In genomic region chr2:181458881-181459280, GRCh38 we compare ENCODE assay signal across 11 cellular contexts. TPM values are rescaled to one million over a fixed set of nuclear protein-coding genes. Genes with fewer than 3 reads are reported as not detected.
DNase-seq lines count a peak whose midpoint lies in the region; ATAC-seq, FAIRE-seq and TF ChIP-seq lines count a peak whose summit lies in the region.
"Had no signal": no experiment of that assay in that cellular context is flagged by ENCODE, and none has a peak within 500 bp of the region (broad histone marks: within the 10 kb centered on the region; RNA-seq: fewer than 3 reads in every experiment).

No MANE protein-coding gene starts in this region.

- RAD21 ChIA-PET in GM12878 (lab: Charles Lee; ENCODE audit: unreplicated experiment) = interaction anchor here (0.6 to 13.8 kb wide), 7 partner anchors 9 to 353 kb away, joined by 3 to 340 read pairs (median 15); no protein-coding TSS in a partner anchor

- CTCF ChIA-PET in GM12878 (lab: Yijun Ruan, JAX) = interaction anchor here (0.7 to 12.9 kb wide), 11 partner anchors 9 to 361 kb away, joined by 3 to 235 read pairs (median 5); no protein-coding TSS in a partner anchor

- H3K4me1 ChIP-seq in DND-41 (ENCODE audit: insufficient read depth, low read length) (peaks cover 65% of the 10 kb centered on the region), GM12878 (ENCODE audit: control insufficient read depth, insufficient read depth, low read length) (peaks cover 23% of the 10 kb centered on the region)

- H2AFZ ChIP-seq in DND-41 (ENCODE audit: low read depth, low read length) (no peak overlapping the region), GM12878 (ENCODE audit: control insufficient read depth, low read depth, low read length) (no peak overlapping the region)

- H3K4me2 ChIP-seq in DND-41 (ENCODE audit: insufficient read depth, low read length) = peak overlapping the region; percentile 91
- H3K4me2 ChIP-seq in GM12878 (ENCODE audit: control insufficient read depth, insufficient read depth) = peak overlapping the region; percentile 73

- H3K4me3 Mint-ChIP-seq in nephron progenitor cell = peak overlapping the region; percentile 86

- no peak for TF ChIP-seq POLR2A in GM12878 (IDR thresholded peaks at IDR 0.05; ENCODE audit: low read depth, low read length)

- no peak for TF ChIP-seq CTCF in DND-41 (IDR thresholded peaks at IDR 0.05; ENCODE audit: borderline replicate concordance, extremely low read depth, low read length, poor library complexity, severe bottlenecking)
- no peak for TF ChIP-seq CTCF in GM12878 (IDR thresholded peaks at IDR 0.05 in 2 of 3, conservative IDR thresholded peaks at IDR 0.05 in 1 of 3; ENCODE audit: control insufficient read depth in 2 of 3, extremely low read depth in 1 of 3, insufficient read depth in 1 of 3, low read depth in 3 of 3, low read length in 3 of 3)
- TF ChIP-seq CTCF in nephron progenitor cell (IDR thresholded peaks at IDR 0.05) = no peak

- H3K9me3 ChIP-seq in DND-41 (ENCODE audit: insufficient read depth, low read length, severe bottlenecking) (no peaks in the 10 kb centered on the region), GM12878 (replicated peaks; ENCODE audit: control insufficient read depth, insufficient read depth, low read length) (no peaks in the 10 kb centered on the region)

- peaks cover 62% of the 10 kb centered on the region for H3K36me3 ChIP-seq in DND-41 (ENCODE audit: insufficient read depth, low read length)
- H3K36me3 ChIP-seq in GM12878 (ENCODE audit: control insufficient read depth in 2 of 2, insufficient read depth in 2 of 2, low read length in 1 of 2) = no peaks in the 10 kb centered on the region

- H3K27me3 ChIP-seq in DND-41 (ENCODE audit: insufficient read depth, low read length, poor library complexity) (no peaks in the 10 kb centered on the region), GM12878 (replicated peaks in 1 of 2; ENCODE audit: control insufficient read depth in 2 of 2, insufficient read depth in 2 of 2, low read length in 1 of 2) (no peaks in the 10 kb centered on the region)

- peaks cover 7% of the 10 kb centered on the region for H3K4me1 Mint-ChIP-seq in nephron progenitor cell

- intact Hi-C loops in GM12878 (cut with micrococcal nuclease; ENCODE audit: unreplicated experiment) = loop anchor here (5.0 to 10.0 kb wide), 2 partner anchors 287 to 446 kb away; no protein-coding TSS in a partner anchor

- H3K9ac ChIP-seq in DND-41 (ENCODE audit: low read depth, low read length) = peak overlapping the region; percentile 99
- H3K9ac ChIP-seq in GM12878 (ENCODE audit: control insufficient read depth, insufficient read depth, low read length) = peak overlapping the region; percentile 84

- in situ Hi-C loops in GM12878 (cut with MboI) = loop anchor here (5.0 kb wide), 3 partner anchors 152 to 352 kb away; no protein-coding TSS in a partner anchor

- H3K27me3 Mint-ChIP-seq in nephron progenitor cell (ENCODE audit: low read depth, poor library complexity) = peaks cover 81% of the 10 kb centered on the region

- H3K79me2 ChIP-seq in DND-41 (ENCODE audit: insufficient read depth, low read length) (peaks cover 66% of the 10 kb centered on the region), GM12878 (ENCODE audit: control insufficient read depth, insufficient read depth, low read length) (peaks cover 74% of the 10 kb centered on the region)

- BruUV-seq in GM12878 (replicated peaks; lab: Mats Ljungman, UMichigan) = no TSS peak

- H3K4me3 ChIP-seq in DND-41 (ENCODE audit: low read depth in 1 of 2, low read length in 2 of 2) = peak overlapping the region; percentile 65 to 66
- peak overlapping the region; percentile 88 for H3K4me3 ChIP-seq in GM12878

- ATAC-seq in DND-41 (ENCODE audit: insufficient read depth, low read depth) (no peak), GM12878 (no peak)
- ATAC-seq: activated CD4-positive, CD25-positive, alpha-beta regulatory T cell treated with anti-CD3 and anti-CD28 coated beads, Interleukin-2, amount 50 U/mL, for 24 hours had no signal

- SMC1A ChIA-PET in GM12878 (lab: Charles Lee; ENCODE audit: uncharacterized antibody, unreplicated experiment) = interaction anchor here (0.7 to 13.5 kb wide), 12 partner anchors 9 to 377 kb away, joined by 3 to 313 read pairs (median 5); no protein-coding TSS in a partner anchor

- POLR2A ChIA-PET in GM12878 (lab: Charles Lee) = interaction anchor here (1.1 to 3.2 kb wide), 2 partner anchors 151 to 154 kb away, joined by 6 to 22 read pairs; no protein-coding TSS in a partner anchor

- no peaks in the 10 kb centered on the region for H3K9me3 Mint-ChIP-seq in nephron progenitor cell

- H3K27ac ChIP-seq in DND-41 (ENCODE audit: low read length) (peak overlapping the region; percentile 97), GM12878 (ENCODE audit: control insufficient read depth, insufficient read depth) (peak overlapping the region; percentile 97)
- H3K27ac ChIP-seq: dorsolateral prefrontal cortex had no signal

- DNase-seq in DND-41 (no peak), Kasumi-1 (lab: John Stamatoyannopoulos, UW) (peak; percentile 83 to 86), GM12878 (ENCODE audit: low read depth, low spot score) (no peak), nephron progenitor cell (no peak), RKO (ENCODE audit: low spot score) (no peak), middle frontal gyrus (ENCODE audit: extremely low spot score, low spot score) (no peak), NCI-H524 treated with DMSO at 0.1 percent for 48 hours (lab: John Stamatoyannopoulos, UW) (no peak), NCI-H446 (lab: John Stamatoyannopoulos, UW) (no peak)
- DNase-seq: dorsolateral prefrontal cortex; stimulated activated CD4-positive, alpha-beta T cell treated with anti-CD3 and anti-CD28 coated beads, Interleukin-1b, Interleukin-23, amount 100 ng/mL, for 48 hours had no signal

- TF ChIP-seq RAD21 in GM12878 (IDR thresholded peaks at IDR 0.05; ENCODE audit: insufficient read depth, low read depth, low read length) = no peak

- H3K27ac Mint-ChIP-seq in nephron progenitor cell = no peak overlapping the region

- H4K20me1 ChIP-seq in DND-41 (ENCODE audit: insufficient read depth, low read length) (peaks cover 22% of the 10 kb centered on the region), GM12878 (ENCODE audit: control insufficient read depth, insufficient read depth) (no peaks in the 10 kb centered on the region; the same call in 1 of the 2 replicates)

- FAIRE-seq in GM12878 (lab: Jason Lieb, UNC) = no peak

- TF ChIP-seq EP300 in GM12878 (IDR thresholded peaks at IDR 0.05; ENCODE audit: borderline replicate concordance in 1 of 2, control insufficient read depth in 1 of 2, low read depth in 2 of 2, low read length in 2 of 2) = no peak

- WGBS in GM12878 (ENCODE audit: insufficient coverage, insufficient replicate concordance, low lambda C conversion rate, missing lambda C conversion rate) = 0% methylated on average over 1 of the region's 1 CpG

- H3K36me3 Mint-ChIP-seq in nephron progenitor cell (ENCODE audit: low read depth) = no peaks in the 10 kb centered on the region

TF ChIP-seq in GM12878, 131 proteins besides CTCF, POLR2A, EP300 and RAD21 (continues in another document):
- TF ChIP-seq MTA3 (IDR thresholded peaks at IDR 0.05; ENCODE audit: borderline replicate concordance, low read length) = no peak
- no peak for TF ChIP-seq HDGF (IDR thresholded peaks at IDR 0.05)
- no peak for TF ChIP-seq YBX1 (IDR thresholded peaks at IDR 0.05)
- TF ChIP-seq TBL1XR1 (IDR thresholded peaks at IDR 0.05; ENCODE audit: low read depth, low read length) = no peak
- TF ChIP-seq POU2F2 (IDR thresholded peaks at IDR 0.05; ENCODE audit: borderline replicate concordance, low read depth, low read length) = no peak
- no peak for TF ChIP-seq ZNF384 (IDR thresholded peaks at IDR 0.05; ENCODE audit: borderline replicate concordance, low read depth, low read length)
- TF ChIP-seq ZZZ3 (IDR thresholded peaks at IDR 0.05; ENCODE audit: control insufficient read depth, insufficient read length, low read depth) = no peak
- TF ChIP-seq SMAD5 (IDR thresholded peaks at IDR 0.05; ENCODE audit: low read depth) = no peak
- no peak for TF ChIP-seq FOXK2 (IDR thresholded peaks at IDR 0.05)
- TF ChIP-seq NFYA (IDR thresholded peaks at IDR 0.05; ENCODE audit: borderline replicate concordance, low read depth, low read length) = no peak
- TF ChIP-seq ZNF622 (IDR thresholded peaks at IDR 0.05) = no peak

RNA-seq across cellular contexts. Expression of gene ITGA4, which starts 1.7 kb away (rescaled TPM):
- total RNA-seq in GM12878 (2013; cell fraction: nucleolus; rRNA removed) = 729 TPM in 2 replicates
- 76.2 and 83.9 TPM in 2 replicates for total RNA-seq in GM12878 (2014; rRNA removed)
- total RNA-seq in GM12878 (2014; rRNA removed; fragmentation: Illumina TruSeq; extraction: Trizol) = 79.5 and 84.7 TPM in 2 replicates
- total RNA-seq in GM12878 (2021) = 75.0 and 87.9 TPM in 2 replicates
- polyA plus RNA-seq in GM12878 (2011; ENCODE audit: low read depth) = 43.3 TPM
- polyA plus RNA-seq in GM12878 (2011; rRNA removed) = 25.0 and 34.6 TPM in 2 replicates
- 7.1 and 9.2 TPM in 2 replicates for polyA plus RNA-seq in GM12878 (2011; cell fraction: cytosol; rRNA removed)
- 36.0 and 42.5 TPM in 2 replicates for polyA plus RNA-seq in GM12878 (2011; cell fraction: nucleus; rRNA removed)
- 65.1 and 66.2 TPM in 2 replicates for polyA plus RNA-seq in GM12878 (2012)
- 55.6 and 72.1 TPM in 2 replicates for polyA plus RNA-seq in GM12878 (2014; fragmentation: Illumina TruSeq; extraction: Trizol)
- polyA plus RNA-seq in GM12878 (2014; fragmentation: Nextera tagmentation; extraction: Ambion mirVana) = 10 to 100 TPM; 12.4 to 16.2 TPM
- 36.4 and 46.6 TPM in 2 replicates for polyA plus RNA-seq in GM12878 (2014; rRNA removed)
- polyA plus RNA-seq in GM12878 (2016; fragmentation: Nextera tagmentation; extraction: Ambion mirVana) = 10 to 100 TPM; 71.4 to 79.3 TPM
- 37.7 and 40.0 TPM in 2 replicates for polyA minus RNA-seq in GM12878 (2011; rRNA and poly(A)+ RNA removed)
- 10.8 and 13.6 TPM in 2 replicates for polyA minus RNA-seq in GM12878 (2011; cell fraction: cytosol; rRNA and poly(A)+ RNA removed)
- 99.4 and 174 TPM in 2 replicates for polyA minus RNA-seq in GM12878 (2011; cell fraction: nucleus; rRNA and poly(A)+ RNA removed)

Comparison
In these comparisons a context has a peak if more than half of its experiments do, and no peak if none do; other contexts are left out.
1. DNase-seq: peak in Kasumi-1 (2 of 2); none in DND-41 (single experiment), GM12878 (single experiment), nephron progenitor cell (single experiment), RKO (single experiment), middle frontal gyrus (single experiment), NCI-H524 treated with DMSO at 0.1 percent for 48 hours (single experiment) and NCI-H446 (0 of 2).